18 cellular contexts compared by ENCODE assay signal in genomic region chr9:137970686-137971476, GRCh38.
A peak's percentile ranks its signal among the peaks of the same experiment; 100 is the strongest.
DNase-seq lines count a peak whose midpoint lies in the region; TF ChIP-seq lines count a peak whose summit lies in the region.
"Had no signal": no experiment of that assay in that cellular context is flagged by ENCODE, and none has a peak within 500 bp of the region (broad histone marks: within the 10 kb centered on the region; RNA-seq: fewer than 3 reads in every experiment).

No MANE protein-coding gene starts in this region.

- BruUV-seq in PC-9 (replicated peaks; lab: Mats Ljungman, UMichigan): no TSS peak

- H3K9me2 ChIP-seq in PC-9 (ENCODE audit: insufficient read depth): no peaks in the 10 kb centered on the region

- H3K9me3 ChIP-seq in right atrium auricular region: no peaks in the 10 kb centered on the region
- H3K9me3 ChIP-seq in left ventricle myocardium inferior (replicated peaks): no peaks in the 10 kb centered on the region
- no peaks in the 10 kb centered on the region for H3K9me3 ChIP-seq in PC-9 (ENCODE audit: insufficient read depth, low read depth)
- H3K9me3 ChIP-seq: HAP-1 had no signal

- peak overlapping the region; percentile 34 for H3K27ac Mint-ChIP-seq in glutamatergic neuron (ENCODE audit: unreplicated experiment)
- H3K27ac Mint-ChIP-seq: CD4-positive, alpha-beta T cell; dendritic cell treated with granulocyte-macrophage colony-stimulating factor and Interleukin-4, amounts not matched to agents 40 ng/mL and 50 ng/mL, for 4 days; WTC11 had no signal

- POLR2A ChIA-PET in PC-9 (lab: Charles Lee; ENCODE audit: unreplicated experiment): no interaction called here

- CTCF ChIA-PET in PC-9 (lab: Charles Lee): no interaction called here

- H3K4me1 ChIP-seq in right atrium auricular region (no peaks in the 10 kb centered on the region), left ventricle myocardium inferior (no peaks in the 10 kb centered on the region), PC-9 (replicated peaks; ENCODE audit: insufficient read depth) (no peaks in the 10 kb centered on the region)
- H3K4me1 ChIP-seq: HAP-1 had no signal

- peaks cover 12% of the 10 kb centered on the region for H3K36me3 Mint-ChIP-seq in glutamatergic neuron (ENCODE audit: unreplicated experiment)
- H3K36me3 Mint-ChIP-seq: naive B cell had no signal

- peak; percentile 28 for DNase-seq in right atrium auricular region (ENCODE audit: low spot score)
- DNase-seq in left ventricle myocardium inferior: no peak
- DNase-seq in glutamatergic neuron: no peak
- peak; percentile 69 for DNase-seq in posterior vena cava (ENCODE audit: low spot score)
- DNase-seq in PC-9: no peak
- no peak for DNase-seq in NCI-H146 (lab: John Stamatoyannopoulos, UW)
- no peak for DNase-seq in NCI-H1694 treated with DMSO at 0.1 percent for 48 hours (lab: John Stamatoyannopoulos, UW)
- DNase-seq: amygdala; naive B cell; NCI-H187; NCI-H345; NK-92 treated with Interleukin-12 subunit alpha and Interleukin-12 subunit beta, amount 100 ng/mL, for 24 hours; stimulated activated CD4-positive, alpha-beta T cell treated with anti-CD3 and anti-CD28 coated beads, Interleukin-1b, Interleukin-23, amount 100 ng/mL, for 48 hours had no signal

- peaks cover 6% of the 10 kb centered on the region for H3K9me3 Mint-ChIP-seq in glutamatergic neuron (ENCODE audit: unreplicated experiment)
- H3K9me3 Mint-ChIP-seq: CD4-positive, alpha-beta T cell; dendritic cell treated with granulocyte-macrophage colony-stimulating factor and Interleukin-4, amounts not matched to agents 40 ng/mL and 50 ng/mL, for 4 days; WTC11 had no signal

- H3K36me3 ChIP-seq in right atrium auricular region (no peaks in the 10 kb centered on the region), left ventricle myocardium inferior (no peaks in the 10 kb centered on the region), PC-9 (ENCODE audit: low read depth) (no peaks in the 10 kb centered on the region)
- H3K36me3 ChIP-seq: cardiac muscle cell, HAP-1 had no signal

- no peak overlapping the region for H3K4me2 ChIP-seq in PC-9

- H3K27me3 Mint-ChIP-seq in glutamatergic neuron (ENCODE audit: unreplicated experiment): peaks cover 22% of the 10 kb centered on the region
- H3K27me3 Mint-ChIP-seq: dendritic cell treated with granulocyte-macrophage colony-stimulating factor and Interleukin-4, amounts not matched to agents 40 ng/mL and 50 ng/mL, for 4 days had no signal

- H3K27ac ChIP-seq in right atrium auricular region (no peak overlapping the region), left ventricle myocardium inferior (replicated peaks) (no peak overlapping the region), PC-9 (no peak overlapping the region)
- H3K27ac ChIP-seq: cardiac muscle cell had no signal

- no peaks in the 10 kb centered on the region for H4K20me1 ChIP-seq in PC-9 (ENCODE audit: insufficient read depth)

- H3K27me3 ChIP-seq in right atrium auricular region (no peaks in the 10 kb centered on the region), left ventricle myocardium inferior (ENCODE audit: low read depth) (peaks cover 63% of the 10 kb centered on the region), PC-9 (ENCODE audit: insufficient read depth, low read depth) (peaks cover 48% of the 10 kb centered on the region)
- H3K27me3 ChIP-seq: cardiac muscle cell had no signal

- no peak overlapping the region for H3K4me3 ChIP-seq in right atrium auricular region
- no peak overlapping the region for H3K4me3 ChIP-seq in left ventricle myocardium inferior
- H3K4me3 ChIP-seq in PC-9: no peak overlapping the region
- H3K4me3 ChIP-seq: cardiac muscle cell, HAP-1 had no signal

- no peak for TF ChIP-seq CTCF in right atrium auricular region (IDR thresholded peaks at IDR 0.05)
- TF ChIP-seq CTCF in left ventricle myocardium inferior (IDR thresholded peaks at IDR 0.05; ENCODE audit: borderline replicate concordance): no peak
- TF ChIP-seq CTCF in glutamatergic neuron (IDR thresholded peaks at IDR 0.05; ENCODE audit: partially characterized antibody, unreplicated experiment): no peak
- no peak for TF ChIP-seq CTCF in PC-9 (conservative IDR thresholded peaks at IDR 0.05)

- no peaks in the 10 kb centered on the region for H3K79me2 ChIP-seq in PC-9 (ENCODE audit: low read depth)

- intact Hi-C loops in left ventricle myocardium inferior (cut with micrococcal nuclease): no loop called here
- intact Hi-C loops in posterior vena cava (cut with DNase I): no loop called here
- intact Hi-C loops in PC-9 (cut with micrococcal nuclease; ENCODE audit: unreplicated experiment): no loop called here

- peaks cover 21% of the 10 kb centered on the region for H3K4me1 Mint-ChIP-seq in glutamatergic neuron (ENCODE audit: low read depth, unreplicated experiment)
- H3K4me1 Mint-ChIP-seq: naive B cell, WTC11 had no signal

- no peaks in the 10 kb centered on the region for H3F3A ChIP-seq in PC-9 (ENCODE audit: insufficient read depth, low read depth)

- peak overlapping the region; percentile 61 for H3K4me3 Mint-ChIP-seq in glutamatergic neuron (ENCODE audit: unreplicated experiment)
- H3K4me3 Mint-ChIP-seq: CD4-positive, alpha-beta T cell; dendritic cell treated with granulocyte-macrophage colony-stimulating factor and Interleukin-4, amounts not matched to agents 40 ng/mL and 50 ng/mL, for 4 days; naive B cell; WTC11 had no signal

- no peak overlapping the region for H2AFZ ChIP-seq in PC-9

Comparison
In these comparisons a context has a peak if more than half of its experiments do, and no peak if none do; other contexts are left out.
1. DNase-seq: peak in right atrium auricular region (single experiment) and posterior vena cava (single experiment); none in left ventricle myocardium inferior (single experiment), glutamatergic neuron (single experiment), PC-9 (0 of 2), NCI-H146 (single experiment) and NCI-H1694 treated with DMSO at 0.1 percent for 48 hours (single experiment).